9 cellular contexts compared by ENCODE assay signal in genomic region chr20:2093200-2093781, GRCh38. TPM values are rescaled to one million over a fixed set of nuclear protein-coding genes. Genes with fewer than 3 reads are reported as not detected.
DNase-seq lines count a peak whose midpoint lies in the region; ATAC-seq and TF ChIP-seq lines count a peak whose summit lies in the region.
"Had no signal": no experiment of that assay in that cellular context is flagged by ENCODE, and none has a peak within 500 bp of the region (broad histone marks: within the 10 kb centered on the region; RNA-seq: fewer than 3 reads in every experiment).

No MANE protein-coding gene starts in this region.

- H3K27ac Mint-ChIP-seq in activated naive CD8-positive, alpha-beta T cell treated with anti-CD3 and anti-CD28 coated beads, Interleukin-2, amount 10 ng/mL, durations not matched to agents 7 days and 5 days = no peak overlapping the region
- H3K27ac Mint-ChIP-seq: IgD-negative memory B cell had no signal

- no peak overlapping the region for H3K4me2 ChIP-seq in KMS-11

- H3K36me3 Mint-ChIP-seq in activated naive CD8-positive, alpha-beta T cell treated with anti-CD3 and anti-CD28 coated beads, Interleukin-2, amount 10 ng/mL, durations not matched to agents 7 days and 5 days = no peaks in the 10 kb centered on the region
- H3K36me3 Mint-ChIP-seq: IgD-negative memory B cell had no signal

- H3K36me3 ChIP-seq in GM06990 (ENCODE audit: control insufficient read depth, insufficient read depth, low read length) = no peaks in the 10 kb centered on the region
- no peaks in the 10 kb centered on the region for H3K36me3 ChIP-seq in KMS-11 (ENCODE audit: insufficient read depth)
- no peaks in the 10 kb centered on the region for H3K36me3 ChIP-seq in mucosa of descending colon (ENCODE audit: low read depth)

- H3K79me2 ChIP-seq in KMS-11 (ENCODE audit: insufficient read depth, low read depth) = no peaks in the 10 kb centered on the region

- no peaks in the 10 kb centered on the region for H4K20me1 ChIP-seq in KMS-11 (ENCODE audit: insufficient read depth)

- H3K4me1 ChIP-seq in KMS-11 (ENCODE audit: low read depth, poor library complexity, severe bottlenecking) (no peaks in the 10 kb centered on the region), mucosa of descending colon (ENCODE audit: low read depth) (no peaks in the 10 kb centered on the region)

- no peak overlapping the region for H3K4me3 Mint-ChIP-seq in activated naive CD8-positive, alpha-beta T cell treated with anti-CD3 and anti-CD28 coated beads, Interleukin-2, amount 10 ng/mL, durations not matched to agents 7 days and 5 days
- H3K4me3 Mint-ChIP-seq: central memory CD8-positive, alpha-beta T cell; IgD-negative memory B cell had no signal

- H3K9me3 ChIP-seq in mucosa of descending colon = no peaks in the 10 kb centered on the region

- intact Hi-C loops in mucosa of descending colon (cut with DNase I, micrococcal nuclease) = no loop called here

- no peak overlapping the region for H3K27ac ChIP-seq in KMS-11

- H3K9ac ChIP-seq in KMS-11 = no peak overlapping the region

- H3K27me3 ChIP-seq in GM06990 (replicated peaks; ENCODE audit: control insufficient read depth, insufficient read depth, low read length) = peaks cover 2% of the 10 kb centered on the region; the same call in 1 of the 2 replicates
- no peaks in the 10 kb centered on the region for H3K27me3 ChIP-seq in KMS-11 (ENCODE audit: insufficient read depth, low read depth)

- no peaks in the 10 kb centered on the region for H3K9me3 Mint-ChIP-seq in activated naive CD8-positive, alpha-beta T cell treated with anti-CD3 and anti-CD28 coated beads, Interleukin-2, amount 10 ng/mL, durations not matched to agents 7 days and 5 days
- H3K9me3 Mint-ChIP-seq: central memory CD8-positive, alpha-beta T cell; IgD-negative memory B cell had no signal

- H3K4me3 ChIP-seq in GM06990 (replicated peaks; ENCODE audit: low read depth, low read length) (no peak overlapping the region), KMS-11 (IDR thresholded peaks at IDR 0.05; ENCODE audit: insufficient read depth, low read depth, low read length) (no peak overlapping the region), mucosa of descending colon (no peak overlapping the region)

- no peak overlapping the region for H2AFZ ChIP-seq in KMS-11 (ENCODE audit: low read depth)

- no peaks in the 10 kb centered on the region for H3K4me1 Mint-ChIP-seq in activated naive CD8-positive, alpha-beta T cell treated with anti-CD3 and anti-CD28 coated beads, Interleukin-2, amount 10 ng/mL, durations not matched to agents 7 days and 5 days
- H3K4me1 Mint-ChIP-seq: central memory CD8-positive, alpha-beta T cell had no signal

- TF ChIP-seq CTCF in GM06990 (IDR thresholded peaks at IDR 0.05; ENCODE audit: insufficient read depth, low read length, poor library complexity, severe bottlenecking) (peak; percentile 66), KMS-11 (conservative IDR thresholded peaks at IDR 0.05; ENCODE audit: low read depth, low read length) (peak; percentile 58; the same call in 1 of the 2 replicates), mucosa of descending colon (IDR thresholded peaks at IDR 0.05) (no peak)

- ATAC-seq in activated naive CD8-positive, alpha-beta T cell treated with anti-CD3 and anti-CD28 coated beads, Interleukin-2, amount 10 ng/mL, durations not matched to agents 7 days and 5 days (ENCODE audit: low read depth) = peak; percentile 54
- peak; percentile 31 for ATAC-seq in mucosa of descending colon
- ATAC-seq in esophagus mucosa = no peak

- DNase-seq in GM06990 (ENCODE audit: extremely low read depth, insufficient read length) (no peak), mucosa of descending colon (peak in 2 of 3 donors; percentile 39 to 45), DMS79 treated with DMSO at 0.1 percent for 48 hours (lab: John Stamatoyannopoulos, UW) (no peak)
- peak; percentile 39 for DNase-seq in activated naive CD8-positive, alpha-beta T cell treated with anti-CD3 and anti-CD28 coated beads, Interleukin-2, amount 10 ng/mL, durations not matched to agents 7 days and 5 days
- no peak for DNase-seq in stimulated activated naive CD4-positive, alpha-beta T cell (lab: John Stamatoyannopoulos, UW)

- H3K27me3 Mint-ChIP-seq in activated naive CD8-positive, alpha-beta T cell treated with anti-CD3 and anti-CD28 coated beads, Interleukin-2, amount 10 ng/mL, durations not matched to agents 7 days and 5 days = peaks cover 39% of the 10 kb centered on the region

- POLR2A ChIA-PET in activated naive CD8-positive, alpha-beta T cell treated with anti-CD3 and anti-CD28 coated beads, Interleukin-2, amount 10 ng/mL, durations not matched to agents 7 days and 5 days (lab: Charles Lee) = interaction anchor here (0.7 to 1.1 kb wide), 2 partner anchors 9 to 10 kb away, joined by 3 read pairs; no protein-coding TSS in a partner anchor

RNA-seq across cellular contexts. Expression of gene STK35, which starts 8.3 kb away (rescaled TPM):
- total RNA-seq in activated naive CD8-positive, alpha-beta T cell treated with anti-CD3 and anti-CD28 coated beads, Interleukin-2, amount 10 ng/mL, durations not matched to agents 7 days and 5 days = 10 to 100 TPM; 17.0 to 18.6 TPM
- 10 to 100 TPM; 20.2 to 23.3 (median 22.2) TPM for total RNA-seq in mucosa of descending colon
- 19.1 TPM for total RNA-seq in esophagus mucosa

Comparison
In these comparisons a context has a peak if more than half of its experiments do, and no peak if none do; other contexts are left out.
1. DNase-seq: peak in activated naive CD8-positive, alpha-beta T cell treated with anti-CD3 and anti-CD28 coated beads, Interleukin-2, amount 10 ng/mL, durations not matched to agents 7 days and 5 days (single experiment) and mucosa of descending colon (2 of 3); none in GM06990 (single experiment), stimulated activated naive CD4-positive, alpha-beta T cell (0 of 6) and DMS79 treated with DMSO at 0.1 percent for 48 hours (single experiment).